ENCODE assay signal across 8 cellular contexts in the genomic region with DNA sequence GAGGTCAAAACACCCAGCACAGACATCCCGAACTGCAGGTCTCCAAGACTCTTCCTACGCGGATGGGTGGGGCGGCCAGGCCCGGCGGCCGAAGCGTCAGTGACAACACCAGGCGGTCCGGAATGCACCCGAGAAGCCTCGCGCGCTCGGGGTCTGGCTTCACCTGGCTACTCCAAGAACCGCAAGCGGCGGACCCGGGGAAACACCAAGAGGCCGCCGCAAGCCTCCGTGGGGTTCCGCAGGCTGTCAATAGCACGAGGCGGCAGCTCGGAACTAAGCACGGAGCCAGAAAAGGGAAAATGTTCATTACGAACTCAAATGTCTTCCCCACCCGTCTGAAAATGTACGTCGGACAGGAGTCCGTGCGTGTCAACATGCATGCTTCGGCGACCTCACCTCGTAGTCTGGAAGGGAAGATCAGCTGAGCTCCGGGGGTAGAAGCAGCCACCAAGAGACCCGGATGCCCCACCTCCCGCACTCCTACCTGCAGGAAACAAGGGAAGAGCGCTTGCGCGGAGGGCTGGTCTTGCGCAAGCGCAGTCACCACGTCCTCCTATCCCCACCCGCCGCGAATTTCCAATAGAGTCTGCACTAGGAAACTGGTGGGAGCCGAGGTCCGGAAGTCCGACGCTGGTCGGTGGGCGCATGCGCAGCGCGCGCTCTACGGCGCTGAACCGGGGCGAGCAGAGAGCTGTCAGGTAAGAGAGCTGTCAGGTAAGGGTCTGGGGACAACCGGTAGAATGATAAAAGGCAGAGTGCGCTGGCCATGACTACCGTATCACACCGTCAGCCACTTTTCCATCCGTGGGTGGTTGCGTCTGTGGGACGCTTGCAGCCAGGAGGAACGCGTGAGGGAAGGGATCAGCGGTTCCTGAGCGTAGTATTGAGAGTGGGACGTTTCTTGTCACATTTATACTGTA. TPM values are rescaled to one million over a fixed set of nuclear protein-coding genes. Genes with fewer than 3 reads are reported as not detected.
DNase-seq lines count a peak whose midpoint lies in the region; ATAC-seq and TF ChIP-seq lines count a peak whose summit lies in the region.

A gene (plus strand): TSS at position 646 of the 920 bp plus-strand sequence. CDS start 3,864 bp downstream, outside the sequence.
A gene (minus strand): TSS at position 500 of the 920 bp plus-strand sequence. CDS start 958 bp downstream, outside the sequence.

- DNase-seq in NCI-H1417 (lab: John Stamatoyannopoulos, UW): peak; percentile 99
- peak; percentile 98 for DNase-seq in adipocyte (ENCODE audit: low read depth)
- peak; percentile 94 for DNase-seq in left cardiac atrium
- peak; percentile 98 for DNase-seq in posterior vena cava (ENCODE audit: low spot score)
- peak; percentile 96 for DNase-seq in upper lobe of right lung

- H3F3A ChIP-seq in SU-DHL-6 (ENCODE audit: insufficient read depth): peaks cover 19% of the 10 kb centered on the region

- peaks cover 21% of the 10 kb centered on the region; the same call in 1 of the 2 replicates for H3K79me2 ChIP-seq in SU-DHL-6 (ENCODE audit: insufficient read depth, low read length)

- intact Hi-C loops in left cardiac atrium (cut with DNase I) (no loop called here), posterior vena cava (cut with DNase I) (no loop called here), upper lobe of right lung (cut with DNase I) (no loop called here)

- ATAC-seq in HG02763 (IDR thresholded peaks at IDR 0.05; ENCODE audit: unreplicated experiment): peak; percentile 86
- ATAC-seq in left cardiac atrium: peak; percentile 98
- peak; percentile 96 for ATAC-seq in upper lobe of right lung

- H3K9me2 ChIP-seq in SU-DHL-6 (replicated peaks; ENCODE audit: insufficient read depth, low read length): no peaks in the 10 kb centered on the region

- H3K36me3 ChIP-seq in SU-DHL-6 (ENCODE audit: low read length) (peaks cover 7% of the 10 kb centered on the region; the same call in 1 of the 2 replicates), adipocyte (ENCODE audit: control insufficient read depth, insufficient read depth, low read length, severe bottlenecking) (peaks cover 31% of the 10 kb centered on the region), upper lobe of right lung (peaks cover 11% of the 10 kb centered on the region)

- no peaks in the 10 kb centered on the region for H3K27me3 ChIP-seq in SU-DHL-6 (ENCODE audit: low read length)
- no peaks in the 10 kb centered on the region for H3K27me3 ChIP-seq in adipocyte (replicated peaks; ENCODE audit: control insufficient read depth, insufficient read depth, low read length)
- H3K27me3 ChIP-seq in upper lobe of right lung: no peaks in the 10 kb centered on the region

- H3K9ac ChIP-seq in SU-DHL-6 (ENCODE audit: low read length) (peak within 1 kb of the TSS; percentile 77), adipocyte (ENCODE audit: low read length) (peak within 1 kb of the TSS; percentile 95)

- peaks cover 42% of the 10 kb centered on the region for H3K4me1 ChIP-seq in adipocyte (ENCODE audit: control insufficient read depth, insufficient read depth, low read length)
- peaks cover 40% of the 10 kb centered on the region for H3K4me1 ChIP-seq in upper lobe of right lung

- H3K27ac ChIP-seq in SU-DHL-6 (ENCODE audit: low read depth, low read length) (peak within 1 kb of the TSS; percentile 16), upper lobe of right lung (peak within 1 kb of the TSS; percentile 88)

- peak within 1 kb of the TSS; percentile 78 for H2AFZ ChIP-seq in SU-DHL-6 (ENCODE audit: low read depth, low read length, severe bottlenecking)

- H3K4me2 ChIP-seq in SU-DHL-6 (ENCODE audit: low read depth, low read length, poor library complexity, severe bottlenecking): peak within 1 kb of the TSS; percentile 84

- no peak for TF ChIP-seq CTCF in GM12875 (IDR thresholded peaks at IDR 0.05; ENCODE audit: borderline replicate concordance, insufficient read depth, low read depth, low read length)
- TF ChIP-seq CTCF in SU-DHL-6 (IDR thresholded peaks at IDR 0.05; ENCODE audit: insufficient read depth, low read length, poor library complexity, severe bottlenecking): no peak
- no peak for TF ChIP-seq CTCF in upper lobe of right lung (IDR thresholded peaks at IDR 0.05)

- H3K9me3 ChIP-seq in SU-DHL-6 (ENCODE audit: insufficient read depth, low read length) (no peaks in the 10 kb centered on the region), adipocyte (ENCODE audit: control insufficient read depth, low read length) (no peaks in the 10 kb centered on the region), upper lobe of right lung (no peaks in the 10 kb centered on the region)

- no peaks in the 10 kb centered on the region for H4K20me1 ChIP-seq in SU-DHL-6 (ENCODE audit: low read depth, low read length)

- H3K4me3 ChIP-seq in GM12875 (ENCODE audit: low read depth, low read length) (peak within 1 kb of the TSS; percentile 72), SU-DHL-6 (ENCODE audit: insufficient read depth, low read length, poor library complexity, severe bottlenecking) (peak within 1 kb of the TSS; percentile 80), adipocyte (ENCODE audit: low read length) (peak within 1 kb of the TSS; percentile 92), upper lobe of right lung (peak within 1 kb of the TSS; percentile 90)

RNA-seq across cellular contexts. Expression of the first gene that starts in this region (rescaled TPM):
- total RNA-seq in left cardiac atrium (1 to 10 TPM; 5.9 to 7.3 TPM), posterior vena cava (1 to 10 TPM; 6.9 to 7.2 TPM), upper lobe of right lung (7.8 TPM)

RNA-seq across cellular contexts. Expression of the second gene that starts in this region (rescaled TPM):
- total RNA-seq in left cardiac atrium (10 to 100 TPM; 11.6 to 16.3 TPM), posterior vena cava (10 to 100 TPM; 14.5 to 15.5 TPM), upper lobe of right lung (23.1 TPM)

Comparison
In these comparisons a context has a peak if more than half of its experiments do, and no peak if none do; other contexts are left out.
1. Peak in every context shown above with its lines: DNase-seq, ATAC-seq, H3K4me3 ChIP-seq and H3K27ac ChIP-seq.